Comparison of ENCODE assay signal across 18 cellular contexts in the genomic region with DNA sequence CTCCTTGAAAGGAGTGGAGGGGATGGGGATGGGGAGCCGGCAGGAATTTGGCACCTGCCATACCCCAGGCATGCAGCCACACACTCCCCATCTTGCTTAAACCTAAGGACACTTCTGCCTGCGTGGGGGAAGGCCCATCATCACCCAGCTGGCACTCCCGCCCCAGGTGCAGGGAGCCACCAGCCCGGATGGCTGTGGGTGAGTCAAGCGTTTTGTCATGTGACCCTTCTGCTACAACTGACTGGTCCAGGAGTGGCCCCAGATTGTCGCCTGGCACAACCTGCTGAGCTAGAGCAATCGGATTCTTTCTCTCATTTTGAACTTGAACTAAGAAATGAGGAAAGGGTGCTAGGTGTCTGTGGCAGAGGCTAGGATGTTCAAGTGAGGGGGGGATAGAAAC.
DNase-seq lines count a peak whose midpoint lies in the region; ATAC-seq, FAIRE-seq and TF ChIP-seq lines count a peak whose summit lies in the region.
"Had no signal": no experiment of that assay in that cellular context is flagged by ENCODE, and none has a peak within 500 bp of the region (broad histone marks: within the 10 kb centered on the region; RNA-seq: fewer than 3 reads in every experiment).

No MANE protein-coding gene starts in this region.

- H2BK5ac ChIP-seq in neuronal stem cell (ENCODE audit: low read length): no peak overlapping the region

- H3K9me3 ChIP-seq in BLaER1 treated with 17β-estradiol and CSF1 and Interleukin-3, amounts not matched to agents 10 nM and 100 nM (replicated peaks in 1 of 11): peaks cover 13 to 34% (median 19%) of the 10 kb centered on the region in 11 experiments
- H3K9me3 ChIP-seq in OCI-LY7 (ENCODE audit: low read length) (peaks cover 9% of the 10 kb centered on the region; the same call in 1 of the 2 replicates), neuronal stem cell (replicated peaks in 1 of 2; ENCODE audit: control insufficient read depth in 2 of 2, insufficient read depth in 1 of 2, low read depth in 1 of 2, low read length in 2 of 2) (peaks cover 0 to 8% of the 10 kb centered on the region in 2 donors), heart left ventricle (peaks cover 0 to 10% (median 0%) of the 10 kb centered on the region in 12 donors), tibial nerve (peaks cover 0 to 12% (median 0%) of the 10 kb centered on the region in 4 donors), osteoblast (ENCODE audit: low read depth, low read length) (no peaks in the 10 kb centered on the region)
- H3K9me3 ChIP-seq: HAP-1 had no signal

- H3K79me2 ChIP-seq in OCI-LY7 (ENCODE audit: insufficient read depth, low read depth, low read length) (no peaks in the 10 kb centered on the region), osteoblast (ENCODE audit: insufficient read depth, low read length) (no peaks in the 10 kb centered on the region)

- no peaks in the 10 kb centered on the region for H3K36me3 ChIP-seq in BLaER1 treated with 17β-estradiol and CSF1 and Interleukin-3, amounts not matched to agents 10 nM and 100 nM
- no peaks in the 10 kb centered on the region; the same call in 1 of the 2 replicates for H3K36me3 ChIP-seq in OCI-LY7 (ENCODE audit: insufficient read depth, low read length)
- peaks cover 0 to 3% of the 10 kb centered on the region in 2 donors for H3K36me3 ChIP-seq in neuronal stem cell (replicated peaks in 1 of 2; ENCODE audit: control insufficient read depth in 2 of 2, insufficient read depth in 2 of 2, low read length in 2 of 2)
- no peaks in the 10 kb centered on the region for H3K36me3 ChIP-seq in heart left ventricle
- H3K36me3 ChIP-seq in tibial nerve: no peaks in the 10 kb centered on the region
- no peaks in the 10 kb centered on the region for H3K36me3 ChIP-seq in osteoblast (ENCODE audit: insufficient read depth, low read length)
- H3K36me3 ChIP-seq: HAP-1 had no signal

- no peak overlapping the region for H2AFZ ChIP-seq in OCI-LY7 (ENCODE audit: low read length)
- no peak overlapping the region for H2AFZ ChIP-seq in neuronal stem cell (ENCODE audit: low read length)
- H2AFZ ChIP-seq in osteoblast (ENCODE audit: low read length): no peak overlapping the region

- TF ChIP-seq CTCF in OCI-LY7 (conservative IDR thresholded peaks at IDR 0.05; ENCODE audit: low read length) (no peak), heart left ventricle (IDR thresholded peaks at IDR 0.05) (no peak), tibial nerve (IDR thresholded peaks at IDR 0.05) (no peak), osteoblast (IDR thresholded peaks at IDR 0.05; ENCODE audit: extremely low read depth, low read depth, low read length) (no peak)

- no peak overlapping the region for H3K27ac ChIP-seq in BLaER1 treated with 17β-estradiol and CSF1 and Interleukin-3, amounts not matched to agents 10 nM and 100 nM
- H3K27ac ChIP-seq in OCI-LY7 (ENCODE audit: low read depth, low read length, poor library complexity, severe bottlenecking) (no peak overlapping the region), neuronal stem cell (replicated peaks; ENCODE audit: low read length) (peak overlapping the region; percentile 43), heart left ventricle (no peak overlapping the region), tibial nerve (no peak overlapping the region), osteoblast (ENCODE audit: low read depth, low read length) (no peak overlapping the region)
- H3K27ac ChIP-seq: A549 had no signal

- peak overlapping the region; percentile 78 for H3K18ac ChIP-seq in neuronal stem cell (ENCODE audit: low read length)

- peak overlapping the region; percentile 73 for H3K14ac ChIP-seq in neuronal stem cell (ENCODE audit: low read length)

- intact Hi-C loops in OCI-LY7 (cut with micrococcal nuclease; ENCODE audit: unreplicated experiment) (loop anchor here (5.0 kb wide), 1 partner anchor 44 kb away; no protein-coding TSS in a partner anchor), heart left ventricle (cut with DNase I) (no loop called here)

- CTCF ChIA-PET in OCI-LY7 (lab: Charles Lee; ENCODE audit: unreplicated experiment): interaction anchor here (0.5 to 1.1 kb wide), 2 partner anchors 14 to 191 kb away, joined by 3 to 6 read pairs; no protein-coding TSS in a partner anchor

- H3K4me3 ChIP-seq in BLaER1 treated with 17β-estradiol and CSF1 and Interleukin-3, amounts not matched to agents 10 nM and 100 nM: no peak overlapping the region
- H3K4me3 ChIP-seq in OCI-LY7 (ENCODE audit: low read depth, low read length, poor library complexity, severe bottlenecking): no peak overlapping the region
- H3K4me3 ChIP-seq in neuronal stem cell (ENCODE audit: low read length in 2 of 2): no peak overlapping the region
- H3K4me3 ChIP-seq in heart left ventricle: no peak overlapping the region
- no peak overlapping the region for H3K4me3 ChIP-seq in tibial nerve
- no peak overlapping the region for H3K4me3 ChIP-seq in osteoblast (ENCODE audit: insufficient read depth, low read length)
- H3K4me3 ChIP-seq: A549, HAP-1 had no signal

- peak overlapping the region; percentile 84 for H2BK12ac ChIP-seq in neuronal stem cell (ENCODE audit: low read length)

- no CpG with 5 or more reads among the region's 7 CpGs for WGBS in neuronal stem cell (ENCODE audit: extremely low coverage in 2 of 2, insufficient read length in 2 of 2, insufficient replicate concordance in 1 of 2), 2 donors
- WGBS in heart left ventricle, 4 donors: 83 to 98% (median 94%) methylated on average over 3 to 7 of the region's 7 CpGs
- 92 to 93% methylated on average over 7 of the region's 7 CpGs for WGBS in tibial nerve, 2 donors

- POLR2A ChIA-PET in OCI-LY7 (lab: Charles Lee): interaction anchor here (0.7 to 7.2 kb wide), 3 partner anchors 9 to 44 kb away, joined by 3 to 46 read pairs (median 4); no protein-coding TSS in a partner anchor

- BruUV-seq in OCI-LY7 (replicated peaks; lab: Mats Ljungman, UMichigan): no TSS peak

- ATAC-seq in GM21529 (IDR thresholded peaks at IDR 0.05; ENCODE audit: unreplicated experiment) (peak; percentile 56), heart left ventricle (no peak)
- ATAC-seq: A549 had no signal

- peak overlapping the region; percentile 60 for H2BK15ac ChIP-seq in neuronal stem cell (ENCODE audit: low read length)

- H4K20me1 ChIP-seq in BLaER1 treated with 17β-estradiol and CSF1 and Interleukin-3, amounts not matched to agents 10 nM and 100 nM: no peaks in the 10 kb centered on the region
- H4K20me1 ChIP-seq in OCI-LY7 (ENCODE audit: insufficient read depth, low read length) (no peaks in the 10 kb centered on the region), osteoblast (ENCODE audit: insufficient read depth, low read length) (no peaks in the 10 kb centered on the region)

- no peaks in the 10 kb centered on the region for H3K9me2 ChIP-seq in OCI-LY7 (ENCODE audit: insufficient read depth, low read length)

- H3K9ac ChIP-seq in BLaER1 treated with 17β-estradiol and CSF1 and Interleukin-3, amounts not matched to agents 10 nM and 100 nM: no peak overlapping the region
- H3K9ac ChIP-seq in neuronal stem cell (ENCODE audit: low read depth, low read length, poor library complexity): no peak overlapping the region

- H3K4me2 ChIP-seq in BLaER1 treated with 17β-estradiol and CSF1 and Interleukin-3, amounts not matched to agents 10 nM and 100 nM: peak overlapping the region in 7 of 11 experiments; percentile 1 to 40 (median 24); a peak in 8 of 22 replicates
- 0 out of 2 replicates have a peak overlapping the region, but pooled peaks have one; percentile 8 for H3K4me2 ChIP-seq in OCI-LY7 (ENCODE audit: low read length)
- no peak overlapping the region for H3K4me2 ChIP-seq in neuronal stem cell (ENCODE audit: insufficient read depth, low read length, poor library complexity, severe bottlenecking)
- H3K4me2 ChIP-seq in osteoblast (ENCODE audit: insufficient read depth, low read length): no peak overlapping the region
- H3K4me2 ChIP-seq: A549 had no signal

- H3K27me3 ChIP-seq in BLaER1 treated with 17β-estradiol and CSF1 and Interleukin-3, amounts not matched to agents 10 nM and 100 nM: no peaks in the 10 kb centered on the region
- no peaks in the 10 kb centered on the region for H3K27me3 ChIP-seq in neuronal stem cell (ENCODE audit: control insufficient read depth in 3 of 3, insufficient read depth in 3 of 3, low read depth in 1 of 3, low read length in 3 of 3)
- H3K27me3 ChIP-seq in heart left ventricle: peaks cover 0 to 6% (median 0%) of the 10 kb centered on the region in 9 donors
- no peaks in the 10 kb centered on the region for H3K27me3 ChIP-seq in tibial nerve
- no peaks in the 10 kb centered on the region for H3K27me3 ChIP-seq in osteoblast (ENCODE audit: insufficient read depth, low read length)

- no peaks in the 10 kb centered on the region for H3K79me1 ChIP-seq in neuronal stem cell (ENCODE audit: low read depth, low read length)

- H3K4me1 ChIP-seq in BLaER1 treated with 17β-estradiol and CSF1 and Interleukin-3, amounts not matched to agents 10 nM and 100 nM: peaks cover 0 to 66% (median 36%) of the 10 kb centered on the region in 10 experiments; a peak in 14 of 20 replicates
- peaks cover 66% of the 10 kb centered on the region for H3K4me1 ChIP-seq in OCI-LY7 (ENCODE audit: insufficient read depth, low read length, poor library complexity, severe bottlenecking)
- peaks cover 0 to 12% of the 10 kb centered on the region in 2 donors for H3K4me1 ChIP-seq in neuronal stem cell (ENCODE audit: control insufficient read depth in 2 of 2, insufficient read depth in 1 of 2, low read depth in 1 of 2, low read length in 2 of 2)
- peaks cover 0 to under 1% (median 0%) of the 10 kb centered on the region in 12 donors for H3K4me1 ChIP-seq in heart left ventricle
- H3K4me1 ChIP-seq in tibial nerve: no peaks in the 10 kb centered on the region
- H3K4me1 ChIP-seq in osteoblast (ENCODE audit: insufficient read depth, low read length): no peaks in the 10 kb centered on the region
- H3K4me1 ChIP-seq: A549 had no signal

- no peak overlapping the region for H3K23ac ChIP-seq in neuronal stem cell (ENCODE audit: low read depth, low read length, poor library complexity)

- H4K8ac ChIP-seq in neuronal stem cell (ENCODE audit: low read depth, low read length): no peak overlapping the region

- no peak overlapping the region for H4K91ac ChIP-seq in neuronal stem cell (ENCODE audit: low read depth, low read length, poor library complexity)

- H2BK120ac ChIP-seq in neuronal stem cell (ENCODE audit: low read depth, low read length): no peak overlapping the region

- TF ChIP-seq POLR2A in heart left ventricle (IDR thresholded peaks at IDR 0.05) (no peak), GM12891 (IDR thresholded peaks at IDR 0.05; ENCODE audit: low read depth, low read length) (no peak), tibial nerve (IDR thresholded peaks at IDR 0.05) (no peak)

- peak; percentile 46 for DNase-seq in OCI-LY7 (ENCODE audit: low spot score)
- no peak for DNase-seq in neuronal stem cell (ENCODE audit: low spot score)
- DNase-seq in heart left ventricle: no peak
- no peak for DNase-seq in GM12891 (ENCODE audit: insufficient read length, low spot score)
- DNase-seq in tibial nerve (ENCODE audit: low spot score in 2 of 2): no peak
- no peak for DNase-seq in osteoblast (ENCODE audit: insufficient read length, low spot score, missing footprints)
- DNase-seq: CD4-positive, alpha-beta T cell; DND-41; GF-D8; KG1; NCI-H1105 treated with DMSO at 0.1 percent for 48 hours; NCI-H187; NCI-H748 treated with DMSO at 0.1 percent for 48 hours; SW 1271 had no signal

- FAIRE-seq in GM12891 (lab: Jason Lieb, UNC): no peak
- FAIRE-seq: A549 had no signal

- peak overlapping the region; percentile 41 for H2AK5ac ChIP-seq in neuronal stem cell (ENCODE audit: low read depth, low read length)

- no peak overlapping the region for H3K4ac ChIP-seq in neuronal stem cell (ENCODE audit: low read length)

- no peak for TF ChIP-seq EP300 in tibial nerve (IDR thresholded peaks at IDR 0.05)

Comparison
In these comparisons a context has a peak if more than half of its experiments do, and no peak if none do; other contexts are left out.
1. H3K4me2 ChIP-seq: peak in BLaER1 treated with 17β-estradiol and CSF1 and Interleukin-3, amounts not matched to agents 10 nM and 100 nM (7 of 11) and OCI-LY7 (single experiment); none in neuronal stem cell (single experiment) and osteoblast (single experiment).